13 cellular contexts compared by ENCODE assay signal in the genomic region with DNA sequence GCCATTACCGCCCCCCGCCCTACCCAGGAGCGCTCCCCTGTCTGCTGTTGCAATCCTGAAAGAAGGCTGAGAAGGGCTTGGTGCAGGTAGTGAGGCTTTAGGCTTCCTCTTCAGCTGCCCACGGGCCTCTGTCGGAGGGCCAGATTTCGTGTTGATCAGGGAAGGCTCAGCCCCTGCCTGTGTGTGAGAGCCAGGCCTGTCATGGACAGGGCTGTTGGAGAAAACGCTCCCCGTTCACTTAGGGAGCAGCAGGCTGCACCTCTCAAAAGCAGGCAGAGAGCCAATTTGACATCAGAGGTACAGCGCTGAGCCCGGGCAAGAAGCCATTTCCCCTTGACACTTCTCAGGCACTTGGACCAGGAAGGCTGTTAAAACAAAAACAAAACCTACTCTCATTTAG. TPM values are rescaled to one million over a fixed set of nuclear protein-coding genes. Genes with fewer than 3 reads are reported as not detected.
DNase-seq lines count a peak whose midpoint lies in the region; ATAC-seq, FAIRE-seq and TF ChIP-seq lines count a peak whose summit lies in the region.
"Had no signal": no experiment of that assay in that cellular context is flagged by ENCODE, and none has a peak within 500 bp of the region (broad histone marks: within the 10 kb centered on the region; RNA-seq: fewer than 3 reads in every experiment).

No MANE protein-coding gene starts in this region.

- H3K9me3 ChIP-seq in right atrium auricular region (no peaks in the 10 kb centered on the region), K562 (replicated peaks; ENCODE audit: control insufficient read depth, insufficient read depth, low read depth, low read length) (no peaks in the 10 kb centered on the region)

- H3K27ac ChIP-seq in right atrium auricular region (peak overlapping the region in 1 of 2 donors; percentile 19), K562 (ENCODE audit: extremely low read depth, low read depth, low read length) (no peak overlapping the region)
- H3K27ac ChIP-seq: foreskin keratinocyte had no signal

- TF ChIP-seq CTCF in right atrium auricular region (IDR thresholded peaks at IDR 0.05) (no peak), K562 (IDR thresholded peaks at IDR 0.05 in 2 of 3, conservative IDR thresholded peaks at IDR 0.05 in 1 of 3; ENCODE audit: insufficient read depth in 2 of 3, low read depth in 1 of 3, low read length in 3 of 3) (no peak), type B pancreatic cell (conservative IDR thresholded peaks at IDR 0.05) (no peak), endothelial cell (IDR thresholded peaks at IDR 0.05; ENCODE audit: unreplicated experiment) (no peak)

- H3K4me1 Mint-ChIP-seq in type B pancreatic cell (ENCODE audit: unreplicated experiment) = peaks cover 16% of the 10 kb centered on the region
- H3K4me1 Mint-ChIP-seq in endothelial cell (ENCODE audit: unreplicated experiment) = no peaks in the 10 kb centered on the region
- H3K4me1 Mint-ChIP-seq: activated naive CD4-positive, alpha-beta T cell treated with anti-CD3 and anti-CD28 coated beads, Interleukin-2, amount 50 U/mL, for 24 hours had no signal

- H3K27me3 Mint-ChIP-seq in type B pancreatic cell (no peaks in the 10 kb centered on the region), endothelial cell (ENCODE audit: unreplicated experiment) (peaks cover 3% of the 10 kb centered on the region)
- H3K27me3 Mint-ChIP-seq: IgD-negative memory B cell had no signal

- in situ Hi-C loops in K562 (cut with MboI) = loop anchor here (5.0 to 25.0 kb wide), 3 partner anchors 230 to 830 kb away; a partner anchor contains a TSS

- H3K9me1 ChIP-seq in K562 (ENCODE audit: control insufficient read depth, insufficient read depth, low read length) = no peaks in the 10 kb centered on the region

- 0 out of 2 replicates have a peak, but pooled peaks cover under 1% of the 10 kb centered on the region for H4K20me1 ChIP-seq in K562 (replicated peaks; ENCODE audit: control insufficient read depth, insufficient read depth, low read length)

- CTCF ChIA-PET in K562 (lab: Yijun Ruan, JAX; ENCODE audit: low intra/inter-chr PET ratio) = interaction anchor here (0.5 to 2.2 kb wide), 6 partner anchors 221 to 1282 kb away, joined by 3 to 9 read pairs (median 3); no protein-coding TSS in a partner anchor

- TF ChIP-seq EP300 in K562 (IDR thresholded peaks at IDR 0.05; ENCODE audit: low read length) = no peak

- H3K9ac ChIP-seq in K562 (ENCODE audit: insufficient read depth in 1 of 2, low read depth in 2 of 2, low read length in 2 of 2) = no peak overlapping the region

- no peak for TF ChIP-seq RAD21 in K562 (CRISPR knock-in tag; conservative IDR thresholded peaks at IDR 0.05 in 1 of 2, IDR thresholded peaks at IDR 0.05 in 1 of 2)

- POLR2A ChIA-PET in K562 (lab: Yijun Ruan, JAX) = no interaction called here

- H3K27ac Mint-ChIP-seq in type B pancreatic cell (peak overlapping the region; percentile 18), endothelial cell (ENCODE audit: unreplicated experiment) (no peak overlapping the region)
- H3K27ac Mint-ChIP-seq: activated naive CD4-positive, alpha-beta T cell treated with anti-CD3 and anti-CD28 coated beads, Interleukin-2, amount 50 U/mL, for 24 hours; CD4-positive, CD25-positive, alpha-beta regulatory T cell; IgD-negative memory B cell; natural killer cell had no signal

- no peaks in the 10 kb centered on the region for H3K79me2 ChIP-seq in K562 (ENCODE audit: control insufficient read depth, insufficient read depth, low read length)

- H3K36me3 ChIP-seq in right atrium auricular region (no peaks in the 10 kb centered on the region), K562 (ENCODE audit: control insufficient read depth, insufficient read depth, low read length) (no peaks in the 10 kb centered on the region)

- H3K9me3 Mint-ChIP-seq in type B pancreatic cell = no peaks in the 10 kb centered on the region
- no peaks in the 10 kb centered on the region for H3K9me3 Mint-ChIP-seq in endothelial cell (ENCODE audit: unreplicated experiment)
- H3K9me3 Mint-ChIP-seq: activated naive CD4-positive, alpha-beta T cell treated with anti-CD3 and anti-CD28 coated beads, Interleukin-2, amount 50 U/mL, for 24 hours; CD4-positive, CD25-positive, alpha-beta regulatory T cell; IgD-negative memory B cell; natural killer cell had no signal

- H3K4me3 Mint-ChIP-seq in type B pancreatic cell (no peak overlapping the region), endothelial cell (ENCODE audit: unreplicated experiment) (no peak overlapping the region)
- H3K4me3 Mint-ChIP-seq: activated naive CD4-positive, alpha-beta T cell treated with anti-CD3 and anti-CD28 coated beads, Interleukin-2, amount 50 U/mL, for 24 hours; natural killer cell had no signal

- intact Hi-C loops in Right ventricle myocardium superior (cut with DNase I) = no loop called here
- intact Hi-C loops in K562 (cut with micrococcal nuclease) = loop anchor here (2.0 kb wide), 2 partner anchors 221 to 471 kb away; no protein-coding TSS in a partner anchor

- ATAC-seq in Right ventricle myocardium superior (ENCODE audit: poor library complexity) = peak; percentile 5
- ATAC-seq in HG03571 (IDR thresholded peaks at IDR 0.05; ENCODE audit: unreplicated experiment) = peak; percentile 23
- ATAC-seq in K562 = peak; percentile 46

- 4% methylated on average over 10 of the region's 10 CpGs for WGBS in K562 (ENCODE audit: insufficient coverage, low coverage, missing lambda C conversion rate)

- no peak for TF ChIP-seq POLR2A in K562 (conservative IDR thresholded peaks at IDR 0.05)

- H3K4me1 ChIP-seq in right atrium auricular region (peaks cover 0 to 22% of the 10 kb centered on the region in 2 donors), K562 (replicated peaks in 1 of 2; ENCODE audit: control insufficient read depth in 2 of 2, insufficient read depth in 2 of 2, low read length in 2 of 2) (no peaks in the 10 kb centered on the region)

- H2AFZ ChIP-seq in K562 (ENCODE audit: low read depth, low read length) = 0 out of 2 replicates have a peak overlapping the region, but pooled peaks have one; percentile 15

- H3K27me3 ChIP-seq in right atrium auricular region (no peaks in the 10 kb centered on the region), K562 (ENCODE audit: control insufficient read depth in 2 of 2, insufficient read depth in 2 of 2, low read length in 2 of 2) (peaks cover under 1 to 33% of the 10 kb centered on the region in 2 experiments; a peak in 4 of 5 replicates)
- H3K27me3 ChIP-seq: foreskin keratinocyte had no signal

- DNase-seq in Right ventricle myocardium superior = no peak
- DNase-seq in right atrium auricular region (ENCODE audit: low spot score) = no peak
- DNase-seq in K562 (ENCODE audit: extremely low read depth in 1 of 4, low spot score in 3 of 4) = no peak
- no peak for DNase-seq in type B pancreatic cell (ENCODE audit: extremely low spot score, unreplicated experiment)
- no peak for DNase-seq in endothelial cell (ENCODE audit: low spot score)
- DNase-seq in AG20443 (ENCODE audit: low spot score) = no peak
- no peak for DNase-seq in HuH-7 (ENCODE audit: low spot score)

- H3K36me3 Mint-ChIP-seq in type B pancreatic cell (no peaks in the 10 kb centered on the region), endothelial cell (ENCODE audit: low read depth, unreplicated experiment) (no peaks in the 10 kb centered on the region)
- H3K36me3 Mint-ChIP-seq: activated naive CD4-positive, alpha-beta T cell treated with anti-CD3 and anti-CD28 coated beads, Interleukin-2, amount 50 U/mL, for 24 hours; CD4-positive, CD25-positive, alpha-beta regulatory T cell; IgD-negative memory B cell; natural killer cell had no signal

- no TSS peak for BruUV-seq in K562 (replicated peaks; lab: Mats Ljungman, UMichigan)

- no peak overlapping the region for H3K4me2 ChIP-seq in K562 (ENCODE audit: insufficient read depth, low read length)

- H3K4me3 ChIP-seq in right atrium auricular region = no peak overlapping the region
- no peak overlapping the region for H3K4me3 ChIP-seq in K562

- no peak for FAIRE-seq in K562 (lab: Jason Lieb, UNC)

RNA-seq across cellular contexts. Expression of a gene that starts 19.0 kb away (rescaled TPM):
- total RNA-seq in Right ventricle myocardium superior (0.40 TPM), right atrium auricular region (under 1 TPM in 1 of 2 donors, not detected in 1; 0.33 TPM), K562 (2014; rRNA removed) (not detected in 2 replicates), K562 (2014; rRNA removed; fragmentation: Illumina TruSeq; extraction: Trizol) (not detected in 2 replicates), K562 (2015; rRNA removed; fragmentation: Illumina TruSeq; extraction: Trizol) (not detected in 2 replicates), K562 (2021) (not detected in 2 replicates), type B pancreatic cell (ENCODE audit: low replicate concordance) (not detected in 2 replicates), endothelial cell (ENCODE audit: unreplicated experiment) (not detected)
- total RNA-seq in K562 (2011; cell fraction: chromatin; rRNA removed; ENCODE audit: low replicate concordance) = not detected in 2 replicates
- not detected in 2 replicates for total RNA-seq in K562 (2011; cell fraction: nucleolus; rRNA removed)
- not detected in 2 replicates for total RNA-seq in K562 (2011; cell fraction: nucleoplasm; rRNA removed)
- polyA plus RNA-seq in K562 (2011; rRNA removed) (not detected in 2 replicates), K562 (2014; fragmentation: Illumina TruSeq; extraction: Trizol) (not detected in 2 replicates), K562 (2014; fragmentation: Nextera tagmentation; extraction: Ambion mirVana) (not detected), K562 (2014; rRNA removed) (not detected in 2 replicates)
- polyA plus RNA-seq in K562 (2011; cell fraction: cytosol; rRNA removed) = not detected in 2 replicates
- polyA plus RNA-seq in K562 (2011; cell fraction: nucleus; rRNA removed) = not detected in 2 replicates
- polyA plus RNA-seq in K562 (2012) = not detected in 2 replicates
- not detected in 2 replicates for polyA minus RNA-seq in K562 (2011; rRNA and poly(A)+ RNA removed)
- polyA minus RNA-seq in K562 (2011; cell fraction: cytosol; rRNA and poly(A)+ RNA removed) = not detected in 2 replicates
- polyA minus RNA-seq in K562 (2011; cell fraction: nucleus; rRNA and poly(A)+ RNA removed) = not detected in 2 replicates
- total RNA-seq: CD4-positive, CD25-positive, alpha-beta regulatory T cell; foreskin keratinocyte; natural killer cell had no signal
- polyA plus RNA-seq: CD4-positive, CD25-positive, alpha-beta regulatory T cell; foreskin keratinocyte; IgD-negative memory B cell had no signal

RNA-seq across cellular contexts. Expression of a gene that starts 35.1 kb away (rescaled TPM):
- total RNA-seq in Right ventricle myocardium superior = not detected
- under 1 TPM in 1 of 2 donors, not detected in 1; 0.48 TPM for total RNA-seq in right atrium auricular region
- not detected in 2 replicates for total RNA-seq in K562 (2011; cell fraction: chromatin; rRNA removed; ENCODE audit: low replicate concordance)
- total RNA-seq in K562 (2011; cell fraction: nucleolus; rRNA removed) = not detected in 2 replicates
- total RNA-seq in K562 (2011; cell fraction: nucleoplasm; rRNA removed) = not detected in 2 replicates
- not detected in 2 replicates for total RNA-seq in K562 (2014; rRNA removed)
- total RNA-seq in K562 (2014; rRNA removed; fragmentation: Illumina TruSeq; extraction: Trizol) = not detected in 2 replicates
- total RNA-seq in K562 (2015; rRNA removed; fragmentation: Illumina TruSeq; extraction: Trizol) = not detected in 2 replicates
- not detected in 2 replicates for total RNA-seq in K562 (2021)
- polyA plus RNA-seq in K562 (2011; rRNA removed) = not detected in 2 replicates
- polyA plus RNA-seq in K562 (2011; cell fraction: cytosol; rRNA removed) = not detected in 2 replicates
- not detected in 2 replicates for polyA plus RNA-seq in K562 (2011; cell fraction: nucleus; rRNA removed)
- polyA plus RNA-seq in K562 (2012) = not detected in 2 replicates
- polyA plus RNA-seq in K562 (2014; fragmentation: Illumina TruSeq; extraction: Trizol) = not detected in 2 replicates
- not detected for polyA plus RNA-seq in K562 (2014; fragmentation: Nextera tagmentation; extraction: Ambion mirVana)
- not detected in 2 replicates for polyA plus RNA-seq in K562 (2014; rRNA removed)
- polyA minus RNA-seq in K562 (2011; rRNA and poly(A)+ RNA removed) = not detected in 2 replicates
- not detected in 2 replicates for polyA minus RNA-seq in K562 (2011; cell fraction: cytosol; rRNA and poly(A)+ RNA removed)
- not detected in 2 replicates for polyA minus RNA-seq in K562 (2011; cell fraction: nucleus; rRNA and poly(A)+ RNA removed)
- total RNA-seq in type B pancreatic cell (ENCODE audit: low replicate concordance) = not detected in 2 replicates
- total RNA-seq in endothelial cell (ENCODE audit: unreplicated experiment) = not detected
- total RNA-seq: CD4-positive, CD25-positive, alpha-beta regulatory T cell; foreskin keratinocyte; natural killer cell had no signal
- polyA plus RNA-seq: foreskin keratinocyte had no signal
